In the genomic region with DNA sequence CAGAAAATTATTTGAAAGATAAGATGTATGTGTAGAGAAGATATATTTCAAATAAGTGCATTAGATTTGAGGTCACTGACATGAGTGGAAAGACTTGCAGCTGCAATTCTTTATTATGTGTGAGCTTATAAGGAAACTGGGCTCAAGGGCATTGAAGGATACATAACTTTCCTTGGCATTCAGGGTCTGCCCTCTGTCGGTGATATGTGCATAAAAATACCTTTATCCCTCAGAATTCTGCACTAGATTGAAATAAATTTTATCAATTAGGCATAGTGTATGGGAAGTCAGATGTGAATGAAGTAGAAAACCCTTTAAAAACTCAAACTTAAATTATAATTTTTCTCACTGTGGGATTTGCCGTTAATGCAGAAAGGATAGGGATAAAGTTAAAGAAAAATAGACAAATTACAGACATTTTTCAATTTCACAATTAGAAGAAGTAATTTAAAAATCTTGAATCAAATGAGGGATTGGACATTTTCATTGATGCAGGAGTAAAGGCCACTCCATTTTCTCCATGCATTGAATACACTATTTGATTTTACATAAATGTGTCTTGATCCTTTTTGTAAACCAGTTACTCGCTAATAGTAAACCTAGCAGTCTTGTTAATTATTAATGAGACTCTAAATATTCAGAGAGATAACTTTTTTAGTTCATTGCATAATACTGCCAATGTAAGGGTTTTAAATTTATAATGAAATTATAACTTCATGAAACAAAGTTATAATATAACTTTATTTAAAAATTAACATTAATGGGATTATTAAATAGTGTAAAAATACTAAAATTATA, we compare ENCODE assay signal across 13 cellular contexts. TPM values are rescaled to one million over a fixed set of nuclear protein-coding genes. Genes with fewer than 3 reads are reported as not detected.
DNase-seq lines count a peak whose midpoint lies in the region; ATAC-seq, FAIRE-seq and TF ChIP-seq lines count a peak whose summit lies in the region.
"Had no signal": no experiment of that assay in that cellular context is flagged by ENCODE, and none has a peak within 500 bp of the region (broad histone marks: within the 10 kb centered on the region; RNA-seq: fewer than 3 reads in every experiment).

No MANE protein-coding gene starts in this region.

- H3K9ac ChIP-seq in GM12878 (ENCODE audit: control insufficient read depth, insufficient read depth, low read length) = no peak overlapping the region

- 54% methylated on average over 3 of the region's 3 CpGs for WGBS in GM12878 (ENCODE audit: insufficient coverage, insufficient replicate concordance, low lambda C conversion rate, missing lambda C conversion rate)

- no peak for TF ChIP-seq POLR2A in GM12878 (IDR thresholded peaks at IDR 0.05; ENCODE audit: low read depth, low read length)

- FAIRE-seq in D721Med (lab: Jason Lieb, UNC) (no peak), GM12878 (lab: Jason Lieb, UNC) (no peak)

- H3K79me2 ChIP-seq in GM12878 (ENCODE audit: control insufficient read depth, insufficient read depth, low read length) = no peaks in the 10 kb centered on the region

- RAD21 ChIA-PET in GM12878 (lab: Charles Lee; ENCODE audit: unreplicated experiment) = interaction anchor here (0.5 kb wide), 1 partner anchor 102 kb away, joined by 3 read pairs; no protein-coding TSS in a partner anchor

- peaks cover 8% of the 10 kb centered on the region for H3K27me3 Mint-ChIP-seq in activated CD4-positive, alpha-beta T cell treated with anti-CD3 and anti-CD28 coated beads, Interleukin-2, amount 10 ng/mL, durations not matched to agents 7 days and 5 days

- H3K9me3 ChIP-seq in GM12878 (replicated peaks; ENCODE audit: control insufficient read depth, insufficient read depth, low read length) = no peaks in the 10 kb centered on the region

- POLR2A ChIA-PET in GM12878 (lab: Charles Lee) = no interaction called here
- POLR2A ChIA-PET in activated CD4-positive, alpha-beta T cell treated with anti-CD3 and anti-CD28 coated beads, Interleukin-2, amount 10 ng/mL, durations not matched to agents 7 days and 5 days (lab: Charles Lee) = no interaction called here

- no peak overlapping the region for H2AFZ ChIP-seq in GM12878 (ENCODE audit: control insufficient read depth, low read depth, low read length)

- no TSS peak for BruUV-seq in GM12878 (replicated peaks; lab: Mats Ljungman, UMichigan)

- H3K4me1 ChIP-seq in GM12878 (ENCODE audit: control insufficient read depth, insufficient read depth, low read length) = no peaks in the 10 kb centered on the region

- CTCF ChIA-PET in GM12878 (lab: Yijun Ruan, JAX) = interaction anchor here (0.7 kb wide), 1 partner anchor 98 kb away, joined by 3 read pairs; no protein-coding TSS in a partner anchor
- CTCF ChIA-PET in activated CD4-positive, alpha-beta T cell treated with anti-CD3 and anti-CD28 coated beads, Interleukin-2, amount 10 ng/mL, durations not matched to agents 7 days and 5 days (lab: Charles Lee) = no interaction called here

- intact Hi-C loops in GM12878 (cut with micrococcal nuclease; ENCODE audit: unreplicated experiment) = no loop called here

- H3K4me3 ChIP-seq in GM12878 = no peak overlapping the region

- in situ Hi-C loops in GM12878 (cut with MboI) = no loop called here

- H3K27ac Mint-ChIP-seq in activated CD4-positive, alpha-beta T cell treated with anti-CD3 and anti-CD28 coated beads, Interleukin-2, amount 10 ng/mL, durations not matched to agents 7 days and 5 days = no peak overlapping the region
- H3K27ac Mint-ChIP-seq: activated CD8-positive, alpha-beta memory T cell treated with anti-CD3 and anti-CD28 coated beads, Interleukin-2, amount 10 ng/mL, durations not matched to agents 7 days and 5 days had no signal

- no peak for DNase-seq in D721Med (ENCODE audit: insufficient read length, low spot score)
- peak; percentile 2 for DNase-seq in LoVo (ENCODE audit: low spot score)
- no peak for DNase-seq in GM12878 (ENCODE audit: low read depth, low spot score)
- DNase-seq in lung microvascular endothelial cell (ENCODE audit: low read depth in 2 of 2) = peak; percentile 17 to 30
- no peak for DNase-seq in activated CD4-positive, alpha-beta T cell treated with anti-CD3 and anti-CD28 coated beads, Interleukin-2, amount 10 ng/mL, durations not matched to agents 7 days and 5 days
- no peak for DNase-seq in dedifferentiated amniotic fluid mesenchymal stem cell (ENCODE audit: extremely low spot score)
- DNase-seq in AG20443 (ENCODE audit: low spot score) = no peak
- DNase-seq: activated CD8-positive, alpha-beta memory T cell treated with anti-CD3 and anti-CD28 coated beads, Interleukin-2, amount 10 ng/mL, durations not matched to agents 7 days and 5 days; kidney glomerular epithelial cell; NCI-H1105 treated with DMSO at 0.1 percent for 48 hours; stimulated activated naive CD4-positive, alpha-beta T cell had no signal

- H4K20me1 ChIP-seq in GM12878 (ENCODE audit: control insufficient read depth, insufficient read depth) = no peaks in the 10 kb centered on the region

- H3K36me3 Mint-ChIP-seq in activated CD4-positive, alpha-beta T cell treated with anti-CD3 and anti-CD28 coated beads, Interleukin-2, amount 10 ng/mL, durations not matched to agents 7 days and 5 days (ENCODE audit: low read depth) = no peaks in the 10 kb centered on the region
- H3K36me3 Mint-ChIP-seq: activated CD8-positive, alpha-beta memory T cell treated with anti-CD3 and anti-CD28 coated beads, Interleukin-2, amount 10 ng/mL, durations not matched to agents 7 days and 5 days had no signal

- TF ChIP-seq EP300 in GM12878 (IDR thresholded peaks at IDR 0.05; ENCODE audit: borderline replicate concordance in 1 of 2, control insufficient read depth in 1 of 2, low read depth in 2 of 2, low read length in 2 of 2) = no peak

- no peaks in the 10 kb centered on the region for H3K27me3 ChIP-seq in GM12878 (replicated peaks in 1 of 2; ENCODE audit: control insufficient read depth in 2 of 2, insufficient read depth in 2 of 2, low read length in 1 of 2)

- H3K9me3 Mint-ChIP-seq in activated CD4-positive, alpha-beta T cell treated with anti-CD3 and anti-CD28 coated beads, Interleukin-2, amount 10 ng/mL, durations not matched to agents 7 days and 5 days = no peaks in the 10 kb centered on the region

- ATAC-seq in GM12878 (no peak), GM18519 (IDR thresholded peaks at IDR 0.05; ENCODE audit: low FRiP score, unreplicated experiment) (no peak)
- ATAC-seq: activated CD8-positive, alpha-beta memory T cell treated with anti-CD3 and anti-CD28 coated beads, Interleukin-2, amount 10 ng/mL, durations not matched to agents 7 days and 5 days; Right ventricle myocardium inferior had no signal

- TF ChIP-seq CTCF in D721Med (IDR thresholded peaks at IDR 0.05; ENCODE audit: insufficient read depth, missing control alignments) (peak; percentile 50), GM12878 (IDR thresholded peaks at IDR 0.05 in 2 of 3, conservative IDR thresholded peaks at IDR 0.05 in 1 of 3; ENCODE audit: control insufficient read depth in 2 of 3, extremely low read depth in 1 of 3, insufficient read depth in 1 of 3, low read depth in 3 of 3, low read length in 3 of 3) (peak; percentile 5 to 14 (median 9); a peak in 1 of 6 replicates)

- SMC1A ChIA-PET in GM12878 (lab: Charles Lee; ENCODE audit: uncharacterized antibody, unreplicated experiment) = no interaction called here

- no peaks in the 10 kb centered on the region for H3K36me3 ChIP-seq in GM12878 (ENCODE audit: control insufficient read depth in 2 of 2, insufficient read depth in 2 of 2, low read length in 1 of 2)

- no peak overlapping the region for H3K4me3 Mint-ChIP-seq in activated CD4-positive, alpha-beta T cell treated with anti-CD3 and anti-CD28 coated beads, Interleukin-2, amount 10 ng/mL, durations not matched to agents 7 days and 5 days
- H3K4me3 Mint-ChIP-seq: activated CD8-positive, alpha-beta memory T cell treated with anti-CD3 and anti-CD28 coated beads, Interleukin-2, amount 10 ng/mL, durations not matched to agents 7 days and 5 days had no signal

- no peak overlapping the region for H3K27ac ChIP-seq in GM12878 (ENCODE audit: control insufficient read depth, insufficient read depth)

- H3K4me2 ChIP-seq in GM12878 (ENCODE audit: control insufficient read depth, insufficient read depth) = no peak overlapping the region

- TF ChIP-seq RAD21 in GM12878 (IDR thresholded peaks at IDR 0.05; ENCODE audit: insufficient read depth, low read depth, low read length) = no peak

- no peaks in the 10 kb centered on the region for H3K4me1 Mint-ChIP-seq in activated CD4-positive, alpha-beta T cell treated with anti-CD3 and anti-CD28 coated beads, Interleukin-2, amount 10 ng/mL, durations not matched to agents 7 days and 5 days
- H3K4me1 Mint-ChIP-seq: activated CD8-positive, alpha-beta memory T cell treated with anti-CD3 and anti-CD28 coated beads, Interleukin-2, amount 10 ng/mL, durations not matched to agents 7 days and 5 days had no signal

TF ChIP-seq in GM12878, 131 proteins besides CTCF, POLR2A, EP300 and RAD21 (continues in another document):
- TF ChIP-seq ZNF274 (IDR thresholded peaks at IDR 0.05; ENCODE audit: insufficient read depth, insufficient read length) (no peak), HCFC1 (IDR thresholded peaks at IDR 0.05; ENCODE audit: low read length) (no peak)

RNA-seq across cellular contexts. Expression of a gene that starts 21.0 kb away (rescaled TPM):
- not detected in 2 replicates for total RNA-seq in GM12878 (2013; cell fraction: nucleolus; rRNA removed)
- total RNA-seq in GM12878 (2014; rRNA removed) = not detected in 2 replicates
- not detected in 2 replicates for total RNA-seq in GM12878 (2014; rRNA removed; fragmentation: Illumina TruSeq; extraction: Trizol)
- not detected in 2 replicates for total RNA-seq in GM12878 (2021)
- not detected for polyA plus RNA-seq in GM12878 (2011; ENCODE audit: low read depth)
- not detected in 2 replicates for polyA plus RNA-seq in GM12878 (2011; rRNA removed)
- not detected in 2 replicates for polyA plus RNA-seq in GM12878 (2011; cell fraction: cytosol; rRNA removed)
- not detected in 2 replicates for polyA plus RNA-seq in GM12878 (2011; cell fraction: nucleus; rRNA removed)
- not detected in 2 replicates for polyA plus RNA-seq in GM12878 (2012)
- not detected in 2 replicates for polyA plus RNA-seq in GM12878 (2014; fragmentation: Illumina TruSeq; extraction: Trizol)
- not detected for polyA plus RNA-seq in GM12878 (2014; fragmentation: Nextera tagmentation; extraction: Ambion mirVana)
- polyA plus RNA-seq in GM12878 (2014; rRNA removed) = not detected in 2 replicates
- not detected for polyA plus RNA-seq in GM12878 (2016; fragmentation: Nextera tagmentation; extraction: Ambion mirVana)
- polyA minus RNA-seq in GM12878 (2011; rRNA and poly(A)+ RNA removed) = not detected in 2 replicates
- not detected in 2 replicates for polyA minus RNA-seq in GM12878 (2011; cell fraction: cytosol; rRNA and poly(A)+ RNA removed)
- not detected in 2 replicates for polyA minus RNA-seq in GM12878 (2011; cell fraction: nucleus; rRNA and poly(A)+ RNA removed)
- not detected in 2 replicates for total RNA-seq in lung microvascular endothelial cell
- not detected for total RNA-seq in activated CD4-positive, alpha-beta T cell treated with anti-CD3 and anti-CD28 coated beads, Interleukin-2, amount 10 ng/mL, durations not matched to agents 7 days and 5 days
- total RNA-seq: activated CD8-positive, alpha-beta memory T cell treated with anti-CD3 and anti-CD28 coated beads, Interleukin-2, amount 10 ng/mL, durations not matched to agents 7 days and 5 days had no signal

Comparison
In these comparisons a context has a peak if more than half of its experiments do, and no peak if none do; other contexts are left out.
1. DNase-seq: peak in LoVo (single experiment) and lung microvascular endothelial cell (2 of 2); none in D721Med (single experiment), GM12878 (single experiment), activated CD4-positive, alpha-beta T cell treated with anti-CD3 and anti-CD28 coated beads, Interleukin-2, amount 10 ng/mL, durations not matched to agents 7 days and 5 days (single experiment), dedifferentiated amniotic fluid mesenchymal stem cell (single experiment) and AG20443 (single experiment).